In the genomic region with DNA sequence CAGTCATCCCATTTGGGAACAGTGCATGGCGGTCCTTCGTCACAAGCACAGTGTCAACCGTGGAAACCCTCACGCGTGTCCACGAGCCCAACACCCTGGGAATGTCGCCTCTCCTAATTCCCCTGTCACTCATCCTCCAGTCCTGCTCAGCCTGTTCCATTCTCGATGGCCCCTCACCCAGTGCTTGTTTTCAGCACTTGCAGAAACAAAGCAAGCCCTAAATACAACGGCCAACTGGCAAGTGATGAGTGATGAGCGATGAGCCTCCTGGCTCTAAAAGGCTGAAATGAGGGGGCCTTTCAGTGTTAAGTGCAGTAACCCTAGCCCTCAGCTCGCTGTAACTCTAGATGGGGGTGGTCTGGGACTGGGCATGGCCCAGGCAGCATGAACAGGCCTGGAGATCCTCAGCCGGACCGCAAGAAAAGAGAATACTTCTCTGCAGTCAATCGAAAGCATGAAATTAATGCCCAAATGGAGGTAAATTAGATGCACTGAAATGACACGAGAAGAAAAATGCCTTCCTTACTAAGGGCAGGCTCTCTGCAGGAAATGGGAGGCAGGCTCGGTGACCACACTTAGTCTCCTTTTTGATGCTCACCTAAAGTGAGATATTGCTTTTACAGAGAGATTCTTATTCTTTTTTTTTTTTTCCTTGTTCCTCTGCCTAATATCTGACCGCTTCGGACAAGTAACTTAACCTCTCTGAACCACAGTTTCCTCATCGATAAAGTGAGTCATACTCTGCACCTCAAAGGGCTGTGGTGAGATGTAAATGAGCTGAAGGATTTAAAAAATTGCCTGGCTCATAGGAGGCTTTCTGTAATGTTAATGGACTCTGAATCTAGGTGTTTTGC, we compare ENCODE assay signal across 14 cellular contexts. TPM values are rescaled to one million over a fixed set of nuclear protein-coding genes. Genes with fewer than 3 reads are reported as not detected.
DNase-seq lines count a peak whose midpoint lies in the region; ATAC-seq and TF ChIP-seq lines count a peak whose summit lies in the region.
"Had no signal": no experiment of that assay in that cellular context is flagged by ENCODE, and none has a peak within 500 bp of the region (broad histone marks: within the 10 kb centered on the region; RNA-seq: fewer than 3 reads in every experiment).

No MANE protein-coding gene starts in this region.

- H3K27me3 ChIP-seq in GM23338 (ENCODE audit: insufficient read depth): peaks cover 12% of the 10 kb centered on the region
- peaks cover 9 to 25% (median 25%) of the 10 kb centered on the region in 3 donors for H3K27me3 ChIP-seq in gastrocnemius medialis

- H3K27ac ChIP-seq in GM23338 (ENCODE audit: low read depth): no peak overlapping the region
- H3K27ac ChIP-seq in gastrocnemius medialis: no peak overlapping the region
- H3K27ac ChIP-seq: A549, SK-N-MC had no signal

- H3K36me3 Mint-ChIP-seq in GM23338 (ENCODE audit: low read depth): no peaks in the 10 kb centered on the region
- no peaks in the 10 kb centered on the region for H3K36me3 Mint-ChIP-seq in memory B cell

- no peak overlapping the region for H3K4me2 ChIP-seq in GM23338
- H3K4me2 ChIP-seq: A549 had no signal

- H3K4me1 ChIP-seq in GM23338 (ENCODE audit: insufficient read depth) (peaks cover 12% of the 10 kb centered on the region), gastrocnemius medialis (no peaks in the 10 kb centered on the region)
- H3K4me1 ChIP-seq: A549 had no signal

- H2AFZ ChIP-seq in GM23338: peak overlapping the region; percentile 72; the same call in 1 of the 2 replicates

- H3K9me3 ChIP-seq in gastrocnemius medialis: no peaks in the 10 kb centered on the region
- H3K9me3 ChIP-seq: A549 had no signal

- H3K27ac Mint-ChIP-seq in GM23338 (no peak overlapping the region; the same call in 1 of the 2 replicates), memory B cell (no peak overlapping the region)

- H3K36me3 ChIP-seq in GM23338 (ENCODE audit: insufficient read depth) (no peaks in the 10 kb centered on the region), gastrocnemius medialis (no peaks in the 10 kb centered on the region)

- no peak for TF ChIP-seq POLR2A in gastrocnemius medialis (IDR thresholded peaks at IDR 0.05)

- no peaks in the 10 kb centered on the region for H3K79me2 ChIP-seq in GM23338 (replicated peaks; ENCODE audit: insufficient read depth)

- in situ Hi-C loops in gastrocnemius medialis (cut with MboI; ENCODE audit: low sequenced_read_pairs in 4 of 4): no loop called here

- ATAC-seq in GM23338 (peak; percentile 18; the same call in 2 of the 3 replicates), HG03439 (IDR thresholded peaks at IDR 0.05; ENCODE audit: unreplicated experiment) (peak; percentile 91), memory B cell (ENCODE audit: low read depth) (peak; percentile 37), gastrocnemius medialis (no peak)
- ATAC-seq: A549 had no signal

- no peaks in the 10 kb centered on the region for H3K9me2 ChIP-seq in GM23338 (ENCODE audit: insufficient read depth)

- peaks cover under 1% of the 10 kb centered on the region for H3K27me3 Mint-ChIP-seq in GM23338 (ENCODE audit: insufficient read depth, low read depth, poor library complexity)
- H3K27me3 Mint-ChIP-seq in memory B cell: peaks cover 24% of the 10 kb centered on the region

- H3F3A ChIP-seq in GM23338 (replicated peaks; ENCODE audit: low read depth): no peaks in the 10 kb centered on the region

- H3K9me3 Mint-ChIP-seq in GM23338: no peaks in the 10 kb centered on the region
- no peaks in the 10 kb centered on the region for H3K9me3 Mint-ChIP-seq in memory B cell

- H3K4me1 Mint-ChIP-seq in GM23338 (peaks cover 21% of the 10 kb centered on the region), memory B cell (peaks cover 4% of the 10 kb centered on the region)

- intact Hi-C loops in gastrocnemius medialis (cut with DNase I; ENCODE audit: low total_unique reads): no loop called here
- intact Hi-C loops in posterior cingulate gyrus (cut with DNase I): no loop called here

- H3K4me3 ChIP-seq in GM23338 (no peak overlapping the region), gastrocnemius medialis (no peak overlapping the region)
- H3K4me3 ChIP-seq: A549, SK-N-MC had no signal

- H3K4me3 Mint-ChIP-seq in GM23338 (no peak overlapping the region), memory B cell (no peak overlapping the region)

- DNase-seq in NOMO-1 treated with DMSO at 0.1 percent for 48 hours (lab: John Stamatoyannopoulos, UW; ENCODE audit: unreplicated experiment) (peak; percentile 38), NOMO-1 treated with dmso at 0.1 percent for 144 hours (lab: John Stamatoyannopoulos, UW; ENCODE audit: unreplicated experiment) (no peak), GM23338 (ENCODE audit: low spot score) (no peak), memory B cell (ENCODE audit: low spot score in 2 of 2) (no peak), gastrocnemius medialis (no peak), posterior cingulate gyrus (no peak)
- no peak for DNase-seq in activated CD4-positive, CD25-positive, alpha-beta regulatory T cell treated with anti-CD3 and anti-CD28 coated beads, Interleukin-2, amount 50 U/mL, for 72 hours
- DNase-seq: activated naive CD4-positive, alpha-beta T cell; NCI-H1417 had no signal

- H4K20me1 ChIP-seq in GM23338 (replicated peaks; ENCODE audit: insufficient read depth): no peaks in the 10 kb centered on the region

- TF ChIP-seq CTCF in GM23338 (conservative IDR thresholded peaks at IDR 0.05; ENCODE audit: low read depth in 2 of 2) (no peak), gastrocnemius medialis (IDR thresholded peaks at IDR 0.05 in 4 of 5, conservative IDR thresholded peaks at IDR 0.05 in 1 of 5) (no peak)

TF ChIP-seq in GM23338, 12 proteins besides CTCF, POLR2A, EP300 and RAD21:
- no peak for TF ChIP-seq ZNF331 (CRISPR knock-in tag; IDR thresholded peaks at IDR 0.05; ENCODE audit: low read depth)
- TF ChIP-seq, protein P1, sequence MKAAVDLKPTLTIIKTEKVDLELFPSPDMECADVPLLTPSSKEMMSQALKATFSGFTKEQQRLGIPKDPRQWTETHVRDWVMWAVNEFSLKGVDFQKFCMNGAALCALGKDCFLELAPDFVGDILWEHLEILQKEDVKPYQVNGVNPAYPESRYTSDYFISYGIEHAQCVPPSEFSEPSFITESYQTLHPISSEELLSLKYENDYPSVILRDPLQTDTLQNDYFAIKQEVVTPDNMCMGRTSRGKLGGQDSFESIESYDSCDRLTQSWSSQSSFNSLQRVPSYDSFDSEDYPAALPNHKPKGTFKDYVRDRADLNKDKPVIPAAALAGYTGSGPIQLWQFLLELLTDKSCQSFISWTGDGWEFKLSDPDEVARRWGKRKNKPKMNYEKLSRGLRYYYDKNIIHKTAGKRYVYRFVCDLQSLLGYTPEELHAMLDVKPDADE (IDR thresholded peaks at IDR 0.05): no peak

RNA-seq across cellular contexts. Expression of a gene that starts 22.9 kb away (rescaled TPM):
- not detected in 2 replicates for total RNA-seq in GM23338 (2014; rRNA removed; shearing (Covaris generic))
- polyA plus RNA-seq in GM23338 (2016; fragmentation: Nextera tagmentation; extraction: Ambion mirVana): not detected in 2 replicates
- not detected for total RNA-seq in gastrocnemius medialis
- total RNA-seq: fibroblast of lung, ureter had no signal
- polyA plus RNA-seq: A549, fibroblast of lung had no signal

Comparison
In these comparisons a context has a peak if more than half of its experiments do, and no peak if none do; other contexts are left out.
1. ATAC-seq: peak in GM23338 (single experiment), HG03439 (single experiment) and memory B cell (single experiment); none in gastrocnemius medialis (0 of 2).